Comparison of ENCODE assay signal across 1 cellular context in the genomic region with DNA sequence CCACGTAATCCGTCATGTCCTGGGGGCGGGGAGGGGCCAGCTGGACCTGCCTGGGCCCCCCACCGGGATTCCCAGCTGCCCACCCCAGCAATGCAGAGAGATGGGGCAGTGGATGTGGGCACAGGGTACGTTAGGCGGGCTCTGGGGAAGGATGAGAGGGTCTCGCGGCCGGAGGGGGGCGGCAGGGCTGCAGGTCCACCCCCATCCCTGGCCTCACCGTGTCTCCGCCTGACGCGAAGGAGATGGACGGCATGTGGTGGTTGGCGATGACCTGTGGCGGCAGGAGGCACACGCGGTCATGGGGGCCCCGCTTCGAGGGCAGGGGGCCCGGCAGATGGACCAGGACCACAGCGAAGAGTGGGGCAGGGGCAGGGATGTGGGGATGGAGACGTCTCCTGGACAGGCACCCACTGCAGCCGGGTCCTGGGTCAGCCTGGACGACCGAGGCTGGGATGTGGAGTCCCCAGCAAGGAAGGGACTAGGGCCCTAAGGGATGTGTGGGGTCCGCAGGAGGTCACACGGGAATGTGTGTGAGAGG.
TF ChIP-seq lines count a peak whose summit lies in the region.

No MANE protein-coding gene starts in this region.

TF ChIP-seq in HepG2, 621 proteins besides CTCF, POLR2A, EP300 and RAD21:
- TF ChIP-seq NFYC (CRISPR knock-in tag; IDR thresholded peaks at IDR 0.05) (no peak), KDM4B (CRISPR knock-in tag; IDR thresholded peaks at IDR 0.05) (no peak), ZC3H13 (CRISPR knock-in tag; IDR thresholded peaks at IDR 0.05) (no peak), ZBTB7A (CRISPR knock-in tag; IDR thresholded peaks at IDR 0.05) (no peak), SALL1 (CRISPR knock-in tag; IDR thresholded peaks at IDR 0.05) (no peak), AGO2 (optimal IDR thresholded peaks at IDR 0.05; ENCODE audit: low read depth, low read length) (peak; percentile 22), SETDB1 (CRISPR knock-in tag; IDR thresholded peaks at IDR 0.05; ENCODE audit: borderline replicate concordance) (no peak)
